ENCODE assay signal across 8 cellular contexts in the genomic region with DNA sequence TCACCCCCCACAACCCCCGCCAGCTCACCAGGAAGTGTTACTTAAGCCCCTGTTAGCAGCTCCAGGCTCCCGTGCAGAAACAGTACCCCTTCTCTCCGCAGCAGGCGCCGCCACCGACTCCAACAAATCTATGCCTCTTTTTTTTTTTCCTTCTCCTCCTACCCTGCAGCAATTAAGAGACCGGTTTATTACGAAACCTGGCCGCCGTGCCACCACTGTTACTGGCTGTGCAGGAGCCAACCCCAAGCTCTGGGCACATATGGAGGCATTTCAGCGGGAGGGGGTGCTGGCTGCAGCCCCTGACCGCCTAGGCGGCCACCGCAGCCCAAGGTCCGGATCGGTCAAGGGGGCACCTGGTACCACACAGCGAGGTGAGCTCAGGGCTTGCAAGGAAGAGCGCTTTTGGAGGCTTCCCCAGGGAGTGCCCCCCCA. TPM values are rescaled to one million over a fixed set of nuclear protein-coding genes. Genes with fewer than 3 reads are reported as not detected.
A peak's percentile ranks its signal among the peaks of the same experiment; 100 is the strongest.
DNase-seq lines count a peak whose midpoint lies in the region; ATAC-seq and TF ChIP-seq lines count a peak whose summit lies in the region.

No MANE protein-coding gene starts in this region.

- peaks cover 0 to 23% (median 13%) of the 10 kb centered on the region in 5 experiments for H3K9me3 Mint-ChIP-seq in brain

- H3K9me3 ChIP-seq in iPS-18c (ENCODE audit: control insufficient read depth, insufficient read depth, low read length): no peaks in the 10 kb centered on the region
- H3K9me3 ChIP-seq in skeletal muscle satellite cell (replicated peaks; ENCODE audit: low read length): peaks cover 4% of the 10 kb centered on the region

- H3K4me3 Mint-ChIP-seq in brain: peak overlapping the region; percentile 82 to 97 (median 94)

- H3K4me1 Mint-ChIP-seq in brain: peaks cover 26% of the 10 kb centered on the region

- peaks cover 66% of the 10 kb centered on the region for H3K27me3 Mint-ChIP-seq in brain

- H3K9ac ChIP-seq in skeletal muscle satellite cell (ENCODE audit: low read depth, low read length): peak overlapping the region; percentile 97

- H3K4me3 ChIP-seq in iPS-18c (ENCODE audit: insufficient read depth, low read depth, low read length) (peak overlapping the region; percentile 59), skeletal muscle satellite cell (ENCODE audit: low read length) (peak overlapping the region; percentile 99)

- TF ChIP-seq CTCF in brain (conservative IDR thresholded peaks at IDR 0.05): peak in 1 of 2 experiments; percentile 49

- no peak for ATAC-seq in HG03045 (IDR thresholded peaks at IDR 0.05; ENCODE audit: unreplicated experiment)

- in situ Hi-C loops in ACHN (cut with HindIII; ENCODE audit: low pct_ligation_motif_present, low pct_unique_long_range_greater_than_20kb, low sequenced_read_pairs): no loop called here
- in situ Hi-C loops in SK-MEL-5 (cut with HindIII; ENCODE audit: low pct_unique_long_range_greater_than_20kb, low sequenced_read_pairs): no loop called here

- H3K4me2 ChIP-seq in skeletal muscle satellite cell (ENCODE audit: low read length): peak overlapping the region; percentile 89

- H3K27me3 ChIP-seq in skeletal muscle satellite cell (ENCODE audit: control insufficient read depth, insufficient read depth, low read length): no peaks in the 10 kb centered on the region

- H3K36me3 ChIP-seq in skeletal muscle satellite cell (ENCODE audit: insufficient read depth, low read length): peaks cover 20% of the 10 kb centered on the region

- H3K36me3 Mint-ChIP-seq in brain: no peaks in the 10 kb centered on the region

- H3K27ac Mint-ChIP-seq in brain: peak overlapping the region in 4 of 5 experiments; percentile 46 to 80 (median 62)

- DNase-seq in ACHN (peak; percentile 46), HCEC 1CT (peak; percentile 74), SK-MEL-5 (ENCODE audit: low read depth, low spot score) (peak; percentile 42), 8988T (no peak)

- peaks cover 4% of the 10 kb centered on the region for H3K4me1 ChIP-seq in skeletal muscle satellite cell (ENCODE audit: control insufficient read depth, insufficient read depth, low read length)

RNA-seq across cellular contexts. Expression of a gene that starts 2.4 kb away (rescaled TPM):
- total RNA-seq in SK-MEL-5 (2014; rRNA removed; shearing (Covaris generic)): 4.0 TPM in 2 replicates
- polyA plus RNA-seq in SK-MEL-5 (2015; cell fraction: cytosol; rRNA removed): 4.4 and 4.8 TPM in 2 replicates
- 1.9 and 3.6 TPM in 2 replicates for polyA plus RNA-seq in SK-MEL-5 (2015; cell fraction: nucleus; rRNA removed)
- 28.4 TPM for polyA plus RNA-seq in brain (ENCODE audit: insufficient read depth, low read depth, low replicate concordance)
- total RNA-seq in skeletal muscle satellite cell (2012; rRNA removed): 47.4 and 61.6 TPM in 2 replicates

RNA-seq across cellular contexts. Expression of a gene that starts 21.6 kb away (rescaled TPM):
- 52.1 and 52.6 TPM in 2 replicates for total RNA-seq in SK-MEL-5 (2014; rRNA removed; shearing (Covaris generic))
- 74.5 and 94.3 TPM in 2 replicates for polyA plus RNA-seq in SK-MEL-5 (2015; cell fraction: cytosol; rRNA removed)
- polyA plus RNA-seq in SK-MEL-5 (2015; cell fraction: nucleus; rRNA removed): 45.5 and 48.0 TPM in 2 replicates
- polyA plus RNA-seq in brain (ENCODE audit: insufficient read depth, low read depth, low replicate concordance): 80.9 TPM
- total RNA-seq in skeletal muscle satellite cell (2012; rRNA removed): 81.4 and 91.5 TPM in 2 replicates

RNA-seq across cellular contexts. Expression of a gene that starts 51.0 kb away (rescaled TPM):
- total RNA-seq in SK-MEL-5 (2014; rRNA removed; shearing (Covaris generic)): 48.9 and 52.3 TPM in 2 replicates
- polyA plus RNA-seq in SK-MEL-5 (2015; cell fraction: cytosol; rRNA removed): 47.4 and 63.9 TPM in 2 replicates
- polyA plus RNA-seq in SK-MEL-5 (2015; cell fraction: nucleus; rRNA removed): 18.4 and 35.2 TPM in 2 replicates
- 121 TPM for polyA plus RNA-seq in brain (ENCODE audit: insufficient read depth, low read depth, low replicate concordance)
- total RNA-seq in skeletal muscle satellite cell (2012; rRNA removed): 52.0 and 53.0 TPM in 2 replicates
